ENCODE assay signal across 1 cellular context in the genomic region with DNA sequence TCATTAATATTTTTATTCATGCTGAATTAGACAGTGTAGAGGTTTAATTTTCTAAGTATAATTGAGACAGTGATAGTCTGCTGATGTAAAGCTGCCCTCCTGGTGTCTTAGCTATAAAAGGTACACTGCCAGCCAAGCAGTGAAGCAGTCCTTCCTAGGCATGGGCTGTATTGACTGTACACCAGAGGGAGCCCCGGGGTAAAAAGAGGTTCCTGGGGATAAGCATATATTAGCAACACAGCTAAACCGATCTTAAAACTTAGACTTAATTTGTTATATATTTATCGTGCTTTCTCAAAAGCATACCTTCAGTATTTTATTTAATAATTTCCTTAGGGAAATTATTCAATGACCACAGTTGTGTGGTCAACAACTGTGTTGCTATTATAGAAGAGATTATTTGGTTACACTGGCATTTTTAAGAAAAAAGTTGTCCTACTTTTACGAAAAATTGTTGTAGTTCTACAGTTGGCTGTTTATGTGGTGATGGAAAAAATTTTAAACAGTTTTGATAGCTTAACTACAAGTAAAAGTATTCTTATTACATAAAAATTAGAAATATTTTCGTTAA.
TF ChIP-seq lines count a peak whose summit lies in the region.

No MANE protein-coding gene starts in this region.

TF ChIP-seq in GM23338, 12 proteins besides CTCF, POLR2A, EP300 and RAD21 (continued from another document):
- TF ChIP-seq, protein P1, sequence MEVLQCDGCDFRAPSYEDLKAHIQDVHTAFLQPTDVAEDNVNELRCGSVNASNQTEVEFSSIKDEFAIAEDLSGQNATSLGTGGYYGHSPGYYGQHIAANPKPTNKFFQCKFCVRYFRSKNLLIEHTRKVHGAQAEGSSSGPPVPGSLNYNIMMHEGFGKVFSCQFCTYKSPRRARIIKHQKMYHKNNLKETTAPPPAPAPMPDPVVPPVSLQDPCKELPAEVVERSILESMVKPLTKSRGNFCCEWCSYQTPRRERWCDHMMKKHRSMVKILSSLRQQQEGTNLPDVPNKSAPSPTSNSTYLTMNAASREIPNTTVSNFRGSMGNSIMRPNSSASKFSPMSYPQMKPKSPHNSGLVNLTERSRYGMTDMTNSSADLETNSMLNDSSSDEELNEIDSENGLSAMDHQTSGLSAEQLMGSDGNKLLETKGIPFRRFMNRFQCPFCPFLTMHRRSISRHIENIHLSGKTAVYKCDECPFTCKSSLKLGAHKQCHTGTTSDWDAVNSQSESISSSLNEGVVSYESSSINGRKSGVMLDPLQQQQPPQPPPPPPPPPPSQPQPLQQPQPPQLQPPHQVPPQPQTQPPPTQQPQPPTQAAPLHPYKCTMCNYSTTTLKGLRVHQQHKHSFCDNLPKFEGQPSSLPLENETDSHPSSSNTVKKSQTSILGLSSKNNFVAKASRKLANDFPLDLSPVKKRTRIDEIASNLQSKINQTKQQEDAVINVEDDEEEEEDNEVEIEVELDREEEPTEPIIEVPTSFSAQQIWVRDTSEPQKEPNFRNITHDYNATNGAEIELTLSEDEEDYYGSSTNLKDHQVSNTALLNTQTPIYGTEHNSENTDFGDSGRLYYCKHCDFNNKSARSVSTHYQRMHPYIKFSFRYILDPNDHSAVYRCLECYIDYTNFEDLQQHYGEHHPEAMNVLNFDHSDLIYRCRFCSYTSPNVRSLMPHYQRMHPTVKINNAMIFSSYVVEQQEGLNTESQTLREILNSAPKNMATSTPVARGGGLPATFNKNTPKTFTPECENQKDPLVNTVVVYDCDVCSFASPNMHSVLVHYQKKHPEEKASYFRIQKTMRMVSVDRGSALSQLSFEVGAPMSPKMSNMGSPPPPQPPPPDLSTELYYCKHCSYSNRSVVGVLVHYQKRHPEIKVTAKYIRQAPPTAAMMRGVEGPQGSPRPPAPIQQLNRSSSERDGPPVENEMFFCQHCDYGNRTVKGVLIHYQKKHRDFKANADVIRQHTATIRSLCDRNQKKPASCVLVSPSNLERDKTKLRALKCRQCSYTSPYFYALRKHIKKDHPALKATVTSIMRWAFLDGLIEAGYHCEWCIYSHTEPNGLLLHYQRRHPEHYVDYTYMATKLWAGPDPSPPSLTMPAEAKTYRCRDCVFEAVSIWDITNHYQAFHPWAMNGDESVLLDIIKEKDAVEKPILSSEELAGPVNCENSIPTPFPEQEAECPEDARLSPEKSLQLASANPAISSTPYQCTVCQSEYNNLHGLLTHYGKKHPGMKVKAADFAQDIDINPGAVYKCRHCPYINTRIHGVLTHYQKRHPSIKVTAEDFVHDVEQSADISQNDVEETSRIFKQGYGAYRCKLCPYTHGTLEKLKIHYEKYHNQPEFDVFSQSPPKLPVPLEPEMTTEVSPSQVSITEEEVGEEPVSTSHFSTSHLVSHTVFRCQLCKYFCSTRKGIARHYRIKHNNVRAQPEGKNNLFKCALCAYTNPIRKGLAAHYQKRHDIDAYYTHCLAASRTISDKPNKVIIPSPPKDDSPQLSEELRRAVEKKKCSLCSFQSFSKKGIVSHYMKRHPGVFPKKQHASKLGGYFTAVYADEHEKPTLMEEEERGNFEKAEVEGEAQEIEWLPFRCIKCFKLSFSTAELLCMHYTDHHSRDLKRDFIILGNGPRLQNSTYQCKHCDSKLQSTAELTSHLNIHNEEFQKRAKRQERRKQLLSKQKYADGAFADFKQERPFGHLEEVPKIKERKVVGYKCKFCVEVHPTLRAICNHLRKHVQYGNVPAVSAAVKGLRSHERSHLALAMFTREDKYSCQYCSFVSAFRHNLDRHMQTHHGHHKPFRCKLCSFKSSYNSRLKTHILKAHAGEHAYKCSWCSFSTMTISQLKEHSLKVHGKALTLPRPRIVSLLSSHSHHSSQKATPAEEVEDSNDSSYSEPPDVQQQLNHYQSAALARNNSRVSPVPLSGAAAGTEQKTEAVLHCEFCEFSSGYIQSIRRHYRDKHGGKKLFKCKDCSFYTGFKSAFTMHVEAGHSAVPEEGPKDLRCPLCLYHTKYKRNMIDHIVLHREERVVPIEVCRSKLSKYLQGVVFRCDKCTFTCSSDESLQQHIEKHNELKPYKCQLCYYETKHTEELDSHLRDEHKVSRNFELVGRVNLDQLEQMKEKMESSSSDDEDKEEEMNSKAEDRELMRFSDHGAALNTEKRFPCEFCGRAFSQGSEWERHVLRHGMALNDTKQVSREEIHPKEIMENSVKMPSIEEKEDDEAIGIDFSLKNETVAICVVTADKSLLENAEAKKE (CRISPR knock-in tag; IDR thresholded peaks at IDR 0.05), result no peak
- TF ChIP-seq EZH2 (IDR thresholded peaks at IDR 0.05; ENCODE audit: low read depth, unreplicated experiment) (no peak), STAT1 (IDR thresholded peaks at IDR 0.05; ENCODE audit: unreplicated experiment) (no peak), ZNF331 (CRISPR knock-in tag; IDR thresholded peaks at IDR 0.05; ENCODE audit: low read depth) (no peak), ZNF114 (CRISPR knock-in tag; IDR thresholded peaks at IDR 0.05) (no peak)
- TF ChIP-seq, protein P2, sequence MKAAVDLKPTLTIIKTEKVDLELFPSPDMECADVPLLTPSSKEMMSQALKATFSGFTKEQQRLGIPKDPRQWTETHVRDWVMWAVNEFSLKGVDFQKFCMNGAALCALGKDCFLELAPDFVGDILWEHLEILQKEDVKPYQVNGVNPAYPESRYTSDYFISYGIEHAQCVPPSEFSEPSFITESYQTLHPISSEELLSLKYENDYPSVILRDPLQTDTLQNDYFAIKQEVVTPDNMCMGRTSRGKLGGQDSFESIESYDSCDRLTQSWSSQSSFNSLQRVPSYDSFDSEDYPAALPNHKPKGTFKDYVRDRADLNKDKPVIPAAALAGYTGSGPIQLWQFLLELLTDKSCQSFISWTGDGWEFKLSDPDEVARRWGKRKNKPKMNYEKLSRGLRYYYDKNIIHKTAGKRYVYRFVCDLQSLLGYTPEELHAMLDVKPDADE (IDR thresholded peaks at IDR 0.05), result no peak
- TF ChIP-seq, protein P3, sequence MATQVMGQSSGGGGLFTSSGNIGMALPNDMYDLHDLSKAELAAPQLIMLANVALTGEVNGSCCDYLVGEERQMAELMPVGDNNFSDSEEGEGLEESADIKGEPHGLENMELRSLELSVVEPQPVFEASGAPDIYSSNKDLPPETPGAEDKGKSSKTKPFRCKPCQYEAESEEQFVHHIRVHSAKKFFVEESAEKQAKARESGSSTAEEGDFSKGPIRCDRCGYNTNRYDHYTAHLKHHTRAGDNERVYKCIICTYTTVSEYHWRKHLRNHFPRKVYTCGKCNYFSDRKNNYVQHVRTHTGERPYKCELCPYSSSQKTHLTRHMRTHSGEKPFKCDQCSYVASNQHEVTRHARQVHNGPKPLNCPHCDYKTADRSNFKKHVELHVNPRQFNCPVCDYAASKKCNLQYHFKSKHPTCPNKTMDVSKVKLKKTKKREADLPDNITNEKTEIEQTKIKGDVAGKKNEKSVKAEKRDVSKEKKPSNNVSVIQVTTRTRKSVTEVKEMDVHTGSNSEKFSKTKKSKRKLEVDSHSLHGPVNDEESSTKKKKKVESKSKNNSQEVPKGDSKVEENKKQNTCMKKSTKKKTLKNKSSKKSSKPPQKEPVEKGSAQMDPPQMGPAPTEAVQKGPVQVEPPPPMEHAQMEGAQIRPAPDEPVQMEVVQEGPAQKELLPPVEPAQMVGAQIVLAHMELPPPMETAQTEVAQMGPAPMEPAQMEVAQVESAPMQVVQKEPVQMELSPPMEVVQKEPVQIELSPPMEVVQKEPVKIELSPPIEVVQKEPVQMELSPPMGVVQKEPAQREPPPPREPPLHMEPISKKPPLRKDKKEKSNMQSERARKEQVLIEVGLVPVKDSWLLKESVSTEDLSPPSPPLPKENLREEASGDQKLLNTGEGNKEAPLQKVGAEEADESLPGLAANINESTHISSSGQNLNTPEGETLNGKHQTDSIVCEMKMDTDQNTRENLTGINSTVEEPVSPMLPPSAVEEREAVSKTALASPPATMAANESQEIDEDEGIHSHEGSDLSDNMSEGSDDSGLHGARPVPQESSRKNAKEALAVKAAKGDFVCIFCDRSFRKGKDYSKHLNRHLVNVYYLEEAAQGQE (IDR thresholded peaks at IDR 0.05; ENCODE audit: unreplicated experiment), result no peak
